9 cellular contexts compared by ENCODE assay signal in the genomic region with DNA sequence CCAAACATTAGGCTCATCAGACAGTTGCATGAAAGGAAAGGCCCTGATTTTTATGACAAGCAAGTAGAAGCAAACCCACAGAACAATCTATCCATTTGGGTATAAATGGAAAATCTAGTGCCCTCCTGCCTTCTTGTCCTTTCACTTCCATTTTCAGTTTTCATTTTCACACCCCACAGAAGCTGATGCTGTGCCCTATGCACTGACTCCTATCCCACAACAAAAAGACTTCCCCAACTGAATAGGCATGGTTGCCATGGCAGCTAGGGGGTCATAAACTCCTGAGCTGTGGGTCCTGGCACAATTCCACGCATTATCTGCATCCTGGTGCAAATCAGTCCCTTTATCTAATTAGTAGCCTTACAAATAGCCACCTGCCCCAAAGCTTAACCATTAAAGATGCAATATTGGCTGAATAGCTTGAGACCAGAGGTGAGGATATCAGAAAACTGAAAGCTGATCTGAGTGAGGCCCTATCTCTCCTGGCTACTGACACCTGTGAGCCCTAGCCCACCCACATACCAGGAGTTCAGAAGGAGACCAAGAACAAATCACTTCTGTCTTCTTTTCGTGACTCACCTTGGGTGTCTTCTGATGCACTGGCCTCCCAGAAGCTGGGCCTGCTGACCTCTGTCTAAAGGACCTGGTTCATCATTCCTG.
DNase-seq lines count a peak whose midpoint lies in the region; ATAC-seq lines count a peak whose summit lies in the region.
"Had no signal": no experiment of that assay in that cellular context is flagged by ENCODE, and none has a peak within 500 bp of the region (broad histone marks: within the 10 kb centered on the region; RNA-seq: fewer than 3 reads in every experiment).

No MANE protein-coding gene starts in this region.

- peak; percentile 44 for ATAC-seq in GM18499 (IDR thresholded peaks at IDR 0.05; ENCODE audit: insufficient read depth, unreplicated experiment)
- peak; percentile 69 for ATAC-seq in GM19452 (IDR thresholded peaks at IDR 0.05; ENCODE audit: unreplicated experiment)
- peak; percentile 42 for ATAC-seq in HG03060 (IDR thresholded peaks at IDR 0.05; ENCODE audit: low read depth, unreplicated experiment)
- ATAC-seq: left colon had no signal

- DNase-seq in SW480 (ENCODE audit: low spot score) (peak; percentile 26), middle frontal gyrus (ENCODE audit: extremely low spot score, low spot score) (no peak), NCI-H2227 (lab: John Stamatoyannopoulos, UW; ENCODE audit: unreplicated experiment) (no peak)
- no peak for DNase-seq in activated CD4-positive, alpha-beta T cell treated with anti-CD3 and anti-CD28 coated beads for 48 hours
- no peak for DNase-seq in stimulated activated CD4-positive, alpha-beta T cell treated with anti-CD3 and anti-CD28 coated beads, Interleukin-4, amount 100 ng/mL, for 24 hours
